Comparison of ENCODE assay signal across 1 cellular context in the genomic region with DNA sequence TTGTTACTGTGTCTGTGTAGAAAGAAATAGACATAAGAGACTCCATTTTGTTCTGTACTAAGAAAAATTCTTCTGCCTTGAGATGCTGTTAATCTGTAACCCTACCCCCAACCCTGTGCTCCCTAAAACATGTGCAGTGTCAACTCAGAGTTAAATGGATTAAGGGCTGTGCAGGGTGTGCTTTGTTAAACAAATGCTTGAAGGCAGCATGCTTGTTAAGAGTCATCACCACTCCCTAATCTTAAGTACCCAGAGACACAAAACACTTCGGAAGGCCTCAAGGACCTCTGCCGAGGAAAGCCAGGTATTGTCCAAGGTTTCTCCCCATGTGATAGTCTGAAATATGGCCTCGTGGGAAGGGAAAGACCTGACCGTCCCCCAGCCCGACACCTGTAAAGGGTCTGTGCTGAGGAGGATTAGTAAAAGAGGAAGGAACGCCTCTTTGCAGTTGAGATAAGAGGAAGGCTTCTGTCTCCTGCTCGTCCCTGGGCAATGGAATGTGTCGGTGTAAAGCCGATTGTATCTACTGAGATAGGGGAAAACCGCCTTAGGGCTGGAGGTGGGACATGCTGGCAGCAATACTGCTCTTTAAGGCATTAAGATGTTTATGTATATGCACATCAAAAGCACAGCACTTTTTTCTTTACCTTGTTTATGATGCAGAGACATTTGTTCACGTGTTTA.
A peak's percentile ranks its signal among the peaks of the same experiment; 100 is the strongest.
TF ChIP-seq lines count a peak whose summit lies in the region.

No MANE protein-coding gene starts in this region.

TF ChIP-seq in K562, 482 proteins besides CTCF, POLR2A, EP300 and RAD21 (continued from another document):
- TF ChIP-seq TEAD1 (CRISPR knock-in tag; IDR thresholded peaks at IDR 0.05) (peak in 1 of 2 experiments; percentile 57; a peak in 1 of 4 replicates), L3MBTL2 (IDR thresholded peaks at IDR 0.05) (0 out of 2 replicates have a peak, but pooled peaks have one; percentile 33), CTBP1 (IDR thresholded peaks at IDR 0.05; ENCODE audit: borderline replicate concordance) (peak; percentile 64; the same call in 1 of the 2 replicates), ZEB2 (IDR thresholded peaks at IDR 0.05) (peak; percentile 62; the same call in 1 of the 2 replicates)
